Comparison of ENCODE assay signal across 13 cellular contexts in the genomic region with DNA sequence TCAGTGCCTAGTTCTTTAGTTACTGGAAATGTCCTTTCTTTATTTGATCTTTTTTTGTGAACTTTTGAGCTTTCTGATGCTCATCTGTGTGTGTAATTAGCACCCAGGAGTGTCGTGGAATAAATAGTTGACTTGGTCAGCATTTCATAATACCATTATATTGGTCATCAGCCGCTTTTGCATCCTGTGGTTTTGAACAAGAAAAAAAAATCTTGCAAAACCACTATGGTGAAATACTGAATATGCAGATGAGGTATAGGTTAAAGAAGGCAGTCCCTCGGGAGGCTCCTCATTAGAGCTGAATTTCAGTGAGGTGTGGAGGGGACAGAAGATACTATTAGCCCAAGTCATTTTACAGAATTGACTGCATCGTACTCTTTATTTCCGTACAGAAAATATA.
DNase-seq lines count a peak whose midpoint lies in the region; ATAC-seq, FAIRE-seq and TF ChIP-seq lines count a peak whose summit lies in the region.
"Had no signal": no experiment of that assay in that cellular context is flagged by ENCODE, and none has a peak within 500 bp of the region (broad histone marks: within the 10 kb centered on the region; RNA-seq: fewer than 3 reads in every experiment).

No MANE protein-coding gene starts in this region.

- ATAC-seq in K562 (no peak), HG03135 (IDR thresholded peaks at IDR 0.05; ENCODE audit: unreplicated experiment) (no peak)

- DNase-seq in MM.1S (peak; percentile 84), K562 (ENCODE audit: extremely low read depth in 1 of 4, low spot score in 3 of 4) (no peak), Ammon's horn (ENCODE audit: low spot score) (no peak), anterior cingulate cortex (lab: John Stamatoyannopoulos, UW) (no peak), endothelial cell (ENCODE audit: low spot score) (no peak)
- DNase-seq: C1 segment of cervical spinal cord; NCI-H1092; stimulated activated naive CD4-positive, alpha-beta T cell had no signal

- 56% methylated on average over 5 of the region's 5 CpGs for WGBS in K562 (ENCODE audit: insufficient coverage, low coverage, missing lambda C conversion rate)

- peak overlapping the region; percentile 63; the same call in 1 of the 2 replicates for H3K9ac ChIP-seq in MM.1S (ENCODE audit: low read length)
- no peak overlapping the region for H3K9ac ChIP-seq in K562 (ENCODE audit: insufficient read depth in 1 of 2, low read depth in 2 of 2, low read length in 2 of 2)
- H3K9ac ChIP-seq in muscle layer of colon (ENCODE audit: low read length) = peak overlapping the region; percentile 8
- H3K9ac ChIP-seq: parathyroid adenoma had no signal

- H3K4me1 ChIP-seq in ACC112 (ENCODE audit: control insufficient read depth, insufficient read depth, low read length, unreplicated experiment) (peaks cover 90% of the 10 kb centered on the region), MM.1S (ENCODE audit: low read length) (peaks cover 93% of the 10 kb centered on the region), K562 (replicated peaks in 1 of 2; ENCODE audit: control insufficient read depth in 2 of 2, insufficient read depth in 2 of 2, low read length in 2 of 2) (no peaks in the 10 kb centered on the region), muscle layer of colon (ENCODE audit: insufficient read depth, low read length) (peaks cover 84% of the 10 kb centered on the region)

- no TSS peak for BruUV-seq in K562 (replicated peaks; lab: Mats Ljungman, UMichigan)

- peak overlapping the region; percentile 52 for H3K4me2 ChIP-seq in MM.1S (ENCODE audit: low read depth, low read length)
- H3K4me2 ChIP-seq in K562 (ENCODE audit: insufficient read depth, low read length) = no peak overlapping the region

- peak overlapping the region; percentile 52; the same call in 1 of the 2 replicates for H3K4me3 ChIP-seq in ACC112 (ENCODE audit: low read depth, low read length)
- no peak overlapping the region for H3K4me3 ChIP-seq in MM.1S (ENCODE audit: low read length)
- no peak overlapping the region for H3K4me3 ChIP-seq in K562
- no peak overlapping the region for H3K4me3 ChIP-seq in muscle layer of colon (ENCODE audit: low read depth in 1 of 2, low read length in 2 of 2)

- no peak for TF ChIP-seq EP300 in K562 (IDR thresholded peaks at IDR 0.05; ENCODE audit: low read length)

- H3K27ac ChIP-seq in ACC112 (ENCODE audit: low read depth, low read length) (peak overlapping the region; percentile 90), MM.1S (ENCODE audit: low read length) (peak overlapping the region; percentile 93), K562 (ENCODE audit: extremely low read depth, low read depth, low read length) (no peak overlapping the region), muscle layer of colon (ENCODE audit: low read depth, low read length) (peak overlapping the region; percentile 13)
- H3K27ac ChIP-seq: parathyroid adenoma had no signal

- H2AFZ ChIP-seq in ACC112 (ENCODE audit: low read length, unreplicated experiment) (no peak overlapping the region), MM.1S (ENCODE audit: low read length) (no peak overlapping the region), K562 (ENCODE audit: low read depth, low read length) (no peak overlapping the region)
- H2AFZ ChIP-seq: parathyroid adenoma had no signal

- H3K79me2 ChIP-seq in ACC112 (ENCODE audit: control insufficient read depth, insufficient read depth, low read length, unreplicated experiment) (peaks cover 72% of the 10 kb centered on the region), MM.1S (ENCODE audit: low read length) (peaks cover 100% of the 10 kb centered on the region), K562 (ENCODE audit: control insufficient read depth, insufficient read depth, low read length) (no peaks in the 10 kb centered on the region)

- no peaks in the 10 kb centered on the region for H3K27me3 ChIP-seq in ACC112 (ENCODE audit: insufficient read depth, low read length)
- H3K27me3 ChIP-seq in MM.1S (replicated peaks; ENCODE audit: insufficient read depth, low read length) = no peaks in the 10 kb centered on the region
- H3K27me3 ChIP-seq in K562 (ENCODE audit: control insufficient read depth in 2 of 2, insufficient read depth in 2 of 2, low read length in 2 of 2) = no peaks in the 10 kb centered on the region
- no peaks in the 10 kb centered on the region for H3K27me3 ChIP-seq in muscle layer of colon (ENCODE audit: control insufficient read depth in 1 of 2, insufficient read depth in 2 of 2, low read length in 2 of 2)

- POLR2A ChIA-PET in K562 (lab: Yijun Ruan, JAX) = interaction anchor here (1.3 kb wide), 1 partner anchor 8 kb away, joined by 3 read pairs; no protein-coding TSS in a partner anchor

- H3K9me3 Mint-ChIP-seq in endothelial cell (ENCODE audit: unreplicated experiment) = no peaks in the 10 kb centered on the region
- H3K9me3 Mint-ChIP-seq: T-helper 1 cell treated with Interleukin-12 subunit alpha and Interleukin-12 subunit beta and Interleukin-4 antibody, amounts not matched to agents 30 μg/mL and 1 μg/mL, for 36 hours had no signal

- no peak overlapping the region for H3K27ac Mint-ChIP-seq in endothelial cell (ENCODE audit: unreplicated experiment)
- H3K27ac Mint-ChIP-seq: T-helper 1 cell treated with Interleukin-12 subunit alpha and Interleukin-12 subunit beta and Interleukin-4 antibody, amounts not matched to agents 30 μg/mL and 1 μg/mL, for 36 hours had no signal

- H3K36me3 Mint-ChIP-seq in endothelial cell (ENCODE audit: low read depth, unreplicated experiment) = no peaks in the 10 kb centered on the region

- no peaks in the 10 kb centered on the region for H3K27me3 Mint-ChIP-seq in endothelial cell (ENCODE audit: unreplicated experiment)

- H3K9me3 ChIP-seq in MM.1S (replicated peaks; ENCODE audit: insufficient read depth, low read length) (no peaks in the 10 kb centered on the region), K562 (replicated peaks; ENCODE audit: control insufficient read depth, insufficient read depth, low read depth, low read length) (no peaks in the 10 kb centered on the region), muscle layer of colon (ENCODE audit: low read length) (no peaks in the 10 kb centered on the region)

- TF ChIP-seq CTCF in MM.1S (IDR thresholded peaks at IDR 0.05; ENCODE audit: low read length) (no peak), K562 (IDR thresholded peaks at IDR 0.05 in 2 of 3, conservative IDR thresholded peaks at IDR 0.05 in 1 of 3; ENCODE audit: insufficient read depth in 2 of 3, low read depth in 1 of 3, low read length in 3 of 3) (no peak), endothelial cell (IDR thresholded peaks at IDR 0.05; ENCODE audit: unreplicated experiment) (no peak)

- FAIRE-seq in K562 (lab: Jason Lieb, UNC) = no peak

- no peak overlapping the region for H3K4me3 Mint-ChIP-seq in endothelial cell (ENCODE audit: unreplicated experiment)
- H3K4me3 Mint-ChIP-seq: T-helper 1 cell treated with Interleukin-12 subunit alpha and Interleukin-12 subunit beta and Interleukin-4 antibody, amounts not matched to agents 30 μg/mL and 1 μg/mL, for 36 hours had no signal

- no peak for TF ChIP-seq POLR2A in K562 (conservative IDR thresholded peaks at IDR 0.05)

- no peaks in the 10 kb centered on the region for H3K9me1 ChIP-seq in K562 (ENCODE audit: control insufficient read depth, insufficient read depth, low read length)

- CTCF ChIA-PET in K562 (lab: Yijun Ruan, JAX; ENCODE audit: low intra/inter-chr PET ratio) = no interaction called here

- H4K20me1 ChIP-seq in MM.1S (ENCODE audit: insufficient read depth, low read length) = no peaks in the 10 kb centered on the region; the same call in 1 of the 2 replicates
- no peaks in the 10 kb centered on the region; the same call in 1 of the 2 replicates for H4K20me1 ChIP-seq in K562 (replicated peaks; ENCODE audit: control insufficient read depth, insufficient read depth, low read length)

- intact Hi-C loops in K562 (cut with micrococcal nuclease) = no loop called here

- peaks cover 73% of the 10 kb centered on the region for H3F3A ChIP-seq in MM.1S (ENCODE audit: insufficient read depth, low read length)

- H3K9me2 ChIP-seq in MM.1S (replicated peaks; ENCODE audit: insufficient read depth, low read length) = no peaks in the 10 kb centered on the region

- H3K36me3 ChIP-seq in ACC112 (ENCODE audit: insufficient read depth, low read length) (no peaks in the 10 kb centered on the region), MM.1S (replicated peaks; ENCODE audit: insufficient read depth, low read length) (0 out of 2 replicates have a peak, but pooled peaks cover 7% of the 10 kb centered on the region), K562 (ENCODE audit: control insufficient read depth, insufficient read depth, low read length) (no peaks in the 10 kb centered on the region), muscle layer of colon (ENCODE audit: insufficient read depth, low read length) (peaks cover 5% of the 10 kb centered on the region)

- no peaks in the 10 kb centered on the region for H3K4me1 Mint-ChIP-seq in endothelial cell (ENCODE audit: unreplicated experiment)

- no peak for TF ChIP-seq RAD21 in K562 (CRISPR knock-in tag; conservative IDR thresholded peaks at IDR 0.05 in 1 of 2, IDR thresholded peaks at IDR 0.05 in 1 of 2)

- in situ Hi-C loops in K562 (cut with MboI) = no loop called here

TF ChIP-seq in K562, 482 proteins besides CTCF, POLR2A, EP300 and RAD21:
- TF ChIP-seq ZKSCAN1 (IDR thresholded peaks at IDR 0.05; ENCODE audit: low read depth, low read length) = no peak
- no peak for TF ChIP-seq CEBPG (CRISPR knock-in tag; IDR thresholded peaks at IDR 0.05)
- TF ChIP-seq CEBPG (tag; conservative IDR thresholded peaks at IDR 0.05 in 1 of 2, IDR thresholded peaks at IDR 0.05 in 1 of 2) = 0 out of 4 replicates have a peak, but pooled peaks of 1 of the 2 experiments have one; percentile 28
- TF ChIP-seq CEBPB (tag; IDR thresholded peaks at IDR 0.05) = peak; percentile 35; the same call in 1 of the 2 replicates
TF ChIP-seq in K562: peak in this region for 2.

Comparison
In these comparisons a context has a peak if more than half of its experiments do, and no peak if none do; other contexts are left out.
1. H3K9ac ChIP-seq: peak in MM.1S (single experiment) and muscle layer of colon (single experiment); none in K562 (0 of 2).